9 cellular contexts compared by ENCODE assay signal in the genomic region with DNA sequence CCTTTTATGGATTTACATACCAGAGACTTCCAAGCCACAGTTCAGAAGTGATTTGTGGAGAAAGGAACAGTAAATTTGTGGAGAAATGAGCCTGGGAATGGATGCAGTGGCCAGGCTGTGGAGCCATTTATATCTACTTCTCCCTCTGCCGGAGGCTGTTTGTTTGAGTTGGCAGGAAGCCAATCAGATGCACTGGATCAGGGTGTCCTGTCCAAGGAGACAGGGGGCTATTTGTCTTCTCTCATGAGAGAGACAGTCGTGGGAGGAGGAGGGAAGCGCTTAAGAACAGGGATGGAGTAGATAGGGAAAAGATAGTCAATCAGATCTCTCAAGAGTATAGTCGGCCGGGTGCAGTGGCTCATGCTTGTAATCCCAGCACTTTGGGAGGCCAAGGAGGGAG. TPM values are rescaled to one million over a fixed set of nuclear protein-coding genes. Genes with fewer than 3 reads are reported as not detected.
DNase-seq lines count a peak whose midpoint lies in the region; ATAC-seq, FAIRE-seq and TF ChIP-seq lines count a peak whose summit lies in the region.
"Had no signal": no experiment of that assay in that cellular context is flagged by ENCODE, and none has a peak within 500 bp of the region (broad histone marks: within the 10 kb centered on the region; RNA-seq: fewer than 3 reads in every experiment).

No MANE protein-coding gene starts in this region.

- TF ChIP-seq CTCF in cardiac muscle cell (IDR thresholded peaks at IDR 0.05; ENCODE audit: low read depth, low read length) (peak; percentile 13), Peyer's patch (IDR thresholded peaks at IDR 0.05) (no peak)

- H3K4me1 ChIP-seq in cardiac muscle cell (ENCODE audit: low read depth) = peaks cover 20% of the 10 kb centered on the region
- peaks cover 9% of the 10 kb centered on the region for H3K4me1 ChIP-seq in skeletal muscle satellite cell (ENCODE audit: control insufficient read depth, insufficient read depth, low read length)
- peaks cover 0 to 10% (median 0%) of the 10 kb centered on the region in 4 donors for H3K4me1 ChIP-seq in Peyer's patch

- TF ChIP-seq POLR2A in GM12891 (IDR thresholded peaks at IDR 0.05; ENCODE audit: low read depth, low read length) = no peak
- TF ChIP-seq POLR2A in Peyer's patch (IDR thresholded peaks at IDR 0.05) = no peak

- H3K9me3 ChIP-seq in cardiac muscle cell (ENCODE audit: low read depth) = no peaks in the 10 kb centered on the region
- H3K9me3 ChIP-seq in skeletal muscle satellite cell (replicated peaks; ENCODE audit: low read length) = no peaks in the 10 kb centered on the region
- no peaks in the 10 kb centered on the region for H3K9me3 ChIP-seq in Peyer's patch

- FAIRE-seq in GM12891 (lab: Jason Lieb, UNC) = no peak

- H3K36me3 ChIP-seq in cardiac muscle cell (no peaks in the 10 kb centered on the region), skeletal muscle satellite cell (ENCODE audit: insufficient read depth, low read length) (no peaks in the 10 kb centered on the region), Peyer's patch (no peaks in the 10 kb centered on the region)

- H3K27ac ChIP-seq in cardiac muscle cell (peak overlapping the region; percentile 95), Peyer's patch (peak overlapping the region in 2 of 4 donors; percentile 57 to 77)

- no peak overlapping the region for H3K9ac ChIP-seq in skeletal muscle satellite cell (ENCODE audit: low read depth, low read length)

- H3K4me3 ChIP-seq in cardiac muscle cell (no peak overlapping the region), skeletal muscle satellite cell (ENCODE audit: low read length) (no peak overlapping the region), Peyer's patch (no peak overlapping the region)

- H3K4me2 ChIP-seq in skeletal muscle satellite cell (ENCODE audit: low read length) = peak overlapping the region; percentile 55

- DNase-seq in HuH-7 (ENCODE audit: low spot score) (peak; percentile 73), SHP77 (lab: John Stamatoyannopoulos, UW) (peak; percentile 89 to 91), cardiac muscle cell (ENCODE audit: low read depth in 1 of 2, low spot score in 1 of 2) (peak; percentile 70 to 75), GM12891 (ENCODE audit: insufficient read length, low spot score) (no peak), Peyer's patch (no peak)
- DNase-seq in activated naive CD4-positive, alpha-beta T cell (lab: John Stamatoyannopoulos, UW) = no peak
- DNase-seq: NCI-H1436 had no signal

- H3K27me3 ChIP-seq in cardiac muscle cell = peaks cover 20% of the 10 kb centered on the region
- H3K27me3 ChIP-seq in skeletal muscle satellite cell (ENCODE audit: control insufficient read depth, insufficient read depth, low read length) = peaks cover 50% of the 10 kb centered on the region
- H3K27me3 ChIP-seq in Peyer's patch = no peaks in the 10 kb centered on the region

- ATAC-seq in GM19351 (IDR thresholded peaks at IDR 0.05; ENCODE audit: unreplicated experiment) = no peak

TF ChIP-seq in GM12891, 5 proteins besides CTCF, POLR2A, EP300 and RAD21:
- TF ChIP-seq PAX5 (IDR thresholded peaks at IDR 0.05; ENCODE audit: insufficient read depth, low read length, severe bottlenecking) (no peak), TAF1 (IDR thresholded peaks at IDR 0.05; ENCODE audit: low read depth, low read length) (no peak), SPI1 (IDR thresholded peaks at IDR 0.05; ENCODE audit: low read depth, low read length) (no peak)

RNA-seq across cellular contexts. Expression of gene HAPLN2, which starts 2.8 kb away (rescaled TPM):
- total RNA-seq in cardiac muscle cell (7.6 and 19.0 TPM in 2 replicates), Peyer's patch (1 to 10 TPM in 3 of 4 donors, not detected in 1; 1.9 to 2.2 (median 2.1) TPM)
- 8.5 and 15.7 TPM in 2 replicates for polyA plus RNA-seq in cardiac muscle cell
- total RNA-seq in skeletal muscle satellite cell (2012; rRNA removed) = 0.25 and 0.44 TPM in 2 replicates
- polyA plus RNA-seq in GM12891 (2012; ENCODE audit: low read depth, missing spikeins) = not detected

RNA-seq across cellular contexts. Expression of gene GPATCH4, which starts 15.2 kb away (rescaled TPM):
- total RNA-seq in cardiac muscle cell = 6.0 and 14.4 TPM in 2 replicates
- 42.4 and 48.4 TPM in 2 replicates for polyA plus RNA-seq in cardiac muscle cell
- total RNA-seq in skeletal muscle satellite cell (2012; rRNA removed) = 20.0 and 25.6 TPM in 2 replicates
- 33.6 TPM for polyA plus RNA-seq in GM12891 (2012; ENCODE audit: low read depth, missing spikeins)
- total RNA-seq in Peyer's patch = 10 to 100 TPM in 2 of 4 donors, 1 to 10 TPM in 2; 6.3 to 38.0 (median 11.3) TPM

RNA-seq across cellular contexts. Expression of gene NAXE, which starts 24.9 kb away (rescaled TPM):
- total RNA-seq in cardiac muscle cell (130 and 179 TPM in 2 replicates), Peyer's patch (10 to 100 TPM; 38.0 to 96.5 (median 73.1) TPM)
- 154 and 166 TPM in 2 replicates for polyA plus RNA-seq in cardiac muscle cell
- total RNA-seq in skeletal muscle satellite cell (2012; rRNA removed) = 81.9 and 87.4 TPM in 2 replicates
- 60.1 TPM for polyA plus RNA-seq in GM12891 (2012; ENCODE audit: low read depth, missing spikeins)

RNA-seq across cellular contexts. Expression of gene BCAN, which starts 25.5 kb away (rescaled TPM):
- total RNA-seq in cardiac muscle cell = 0.86 and 1.2 TPM in 2 replicates
- polyA plus RNA-seq in cardiac muscle cell = 0.23 and 0.39 TPM in 2 replicates
- not detected in 2 replicates for total RNA-seq in skeletal muscle satellite cell (2012; rRNA removed)
- 0.15 TPM for polyA plus RNA-seq in GM12891 (2012; ENCODE audit: low read depth, missing spikeins)
- 1 to 10 TPM in 1 of 4 donors, under 1 TPM in 1, not detected in 2; 0.28 to 1.3 TPM for total RNA-seq in Peyer's patch

RNA-seq across cellular contexts. Expression of gene TTC24, which starts 36.9 kb away (rescaled TPM):
- total RNA-seq in cardiac muscle cell (0.15 and 0.18 TPM in 2 replicates), Peyer's patch (not detected)
- polyA plus RNA-seq in cardiac muscle cell = 1.1 TPM in 1 of 2 replicates, not detected in the other
- under 0.01 and 0.22 TPM in 2 replicates for total RNA-seq in skeletal muscle satellite cell (2012; rRNA removed)
- polyA plus RNA-seq in GM12891 (2012; ENCODE audit: low read depth, missing spikeins) = 3.5 TPM

Comparison
In these comparisons a context has a peak if more than half of its experiments do, and no peak if none do; other contexts are left out.
1. DNase-seq: peak in HuH-7 (single experiment), SHP77 (2 of 2) and cardiac muscle cell (2 of 2); none in GM12891 (single experiment), Peyer's patch (0 of 3) and activated naive CD4-positive, alpha-beta T cell (0 of 4).